7 cellular contexts compared by ENCODE assay signal in the genomic region with DNA sequence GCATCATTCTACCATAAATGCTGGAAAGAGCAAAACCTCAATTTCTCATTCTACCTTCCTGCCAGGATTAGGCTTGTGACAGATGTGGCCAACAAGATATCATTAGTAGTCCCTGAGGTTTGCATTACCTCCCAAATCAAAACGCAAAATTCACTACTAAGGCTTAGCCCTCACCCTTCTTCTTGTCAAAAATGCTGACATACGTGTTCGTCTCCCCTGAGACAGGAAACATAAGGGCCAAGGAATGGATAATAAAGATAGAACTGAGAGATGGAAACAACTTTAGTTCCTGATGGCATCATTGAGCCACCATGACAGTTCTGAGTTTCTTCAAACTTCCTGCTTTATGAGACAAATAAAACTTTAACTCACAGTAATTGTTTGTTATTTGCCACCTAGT.
"Had no signal": no experiment of that assay in that cellular context is flagged by ENCODE, and none has a peak within 500 bp of the region (broad histone marks: within the 10 kb centered on the region; RNA-seq: fewer than 3 reads in every experiment).

No MANE protein-coding gene starts in this region.

- H3K4me2 ChIP-seq: KMS-11 had no signal

- H3K27ac ChIP-seq: HL-60, KMS-11 had no signal

- H3K4me3 ChIP-seq: K562 had no signal

- ATAC-seq: K562 had no signal

- H3K9ac ChIP-seq: KMS-11 had no signal

- FAIRE-seq: HTR-8/SVneo, K562 had no signal

- DNase-seq: IMR-90, KBM-7, KG1 had no signal
